30 cellular contexts compared by ENCODE assay signal in genomic region chr3:21260507-21260906, GRCh38.
"Had no signal": no experiment of that assay in that cellular context is flagged by ENCODE, and none has a peak within 500 bp of the region (broad histone marks: within the 10 kb centered on the region; RNA-seq: fewer than 3 reads in every experiment).

No MANE protein-coding gene starts in this region.

- H3K4me3 Mint-ChIP-seq: immature natural killer cell; naive thymus-derived CD8-positive, alpha-beta T cell; nephron progenitor cell; neural progenitor cell; stimulated activated effector memory CD8-positive, alpha-beta T cell treated with anti-CD3 and anti-CD28 coated beads, Interleukin-12 subunit alpha, Interleukin-12 subunit beta, amount 100 ng/mL, for 72 hours; stimulated activated naive CD8-positive, alpha-beta T cell treated with anti-CD3 and anti-CD28 coated beads, Interleukin-15, Interleukin-2, amounts not matched to agents 100 ng/mL and 50 ng/mL, for 24 hours had no signal

- H3K36me3 ChIP-seq: left lung, lower lobe of right lung, neural progenitor cell, neutrophil, ovary, right atrium auricular region, spleen, suprapubic skin, thoracic aorta, tibial artery, upper lobe of right lung had no signal

- H3K4me1 Mint-ChIP-seq: immature natural killer cell; naive thymus-derived CD8-positive, alpha-beta T cell; nephron progenitor cell; stimulated activated effector memory CD8-positive, alpha-beta T cell treated with anti-CD3 and anti-CD28 coated beads, Interleukin-12 subunit alpha, Interleukin-12 subunit beta, amount 100 ng/mL, for 72 hours had no signal

- H3K27me3 ChIP-seq: left lung, neural progenitor cell, neutrophil, ovary, right atrium auricular region, spleen, suprapubic skin, tibial artery, upper lobe of right lung had no signal

- DNase-seq: hypothalamus; immature natural killer cell; kidney; left colon; left lung; lower lobe of right lung; mammary epithelial cell; mesenchymal stem cell; naive thymus-derived CD8-positive, alpha-beta T cell; nephron progenitor cell; occipital lobe; ovary; spleen; stimulated activated CD4-positive, alpha-beta T cell treated with anti-CD3 and anti-CD28 coated beads, Interleukin-4, amount 100 ng/mL, for 24 hours; stimulated activated naive CD4-positive, alpha-beta T cell; tibial artery; trophoblast cell; upper lobe of right lung had no signal

- FAIRE-seq: islet of Langerhans, kidney, urothelium cell line had no signal

- H3K9me3 ChIP-seq: lower lobe of right lung, neutrophil, ovary, thoracic aorta, upper lobe of right lung had no signal

- H3K36me3 Mint-ChIP-seq: neural progenitor cell; stimulated activated effector memory CD8-positive, alpha-beta T cell treated with anti-CD3 and anti-CD28 coated beads, Interleukin-12 subunit alpha, Interleukin-12 subunit beta, amount 100 ng/mL, for 72 hours had no signal

- H3K27me3 Mint-ChIP-seq: naive thymus-derived CD8-positive, alpha-beta T cell; progenitor cell of endocrine pancreas; stimulated activated naive CD8-positive, alpha-beta T cell treated with anti-CD3 and anti-CD28 coated beads, Interleukin-15, Interleukin-2, amounts not matched to agents 100 ng/mL and 50 ng/mL, for 24 hours had no signal

- H3K4me3 ChIP-seq: left lung, lower lobe of right lung, neural progenitor cell, ovary, right atrium auricular region, skin epidermis, spleen, suprapubic skin, thoracic aorta, tibial artery, upper lobe of right lung had no signal

- H3K9ac ChIP-seq: neural progenitor cell had no signal

- H3K4me2 ChIP-seq: neural progenitor cell had no signal

- ATAC-seq: left colon; left lung; lower lobe of right lung; naive thymus-derived CD8-positive, alpha-beta T cell; sciatic nerve; stimulated activated effector memory CD8-positive, alpha-beta T cell treated with anti-CD3 and anti-CD28 coated beads, Interleukin-12 subunit alpha, Interleukin-12 subunit beta, amount 100 ng/mL, for 72 hours; upper lobe of right lung had no signal

- H3K4me1 ChIP-seq: left lung, lower lobe of right lung, neural progenitor cell, right atrium auricular region, spleen, suprapubic skin, tibial artery, upper lobe of right lung had no signal

- H3K27ac Mint-ChIP-seq: immature natural killer cell; naive thymus-derived CD8-positive, alpha-beta T cell; nephron progenitor cell; neural progenitor cell; progenitor cell of endocrine pancreas; stimulated activated effector memory CD8-positive, alpha-beta T cell treated with anti-CD3 and anti-CD28 coated beads, Interleukin-12 subunit alpha, Interleukin-12 subunit beta, amount 100 ng/mL, for 72 hours; stimulated activated naive CD8-positive, alpha-beta T cell treated with anti-CD3 and anti-CD28 coated beads, Interleukin-15, Interleukin-2, amounts not matched to agents 100 ng/mL and 50 ng/mL, for 24 hours had no signal

- H3K27ac ChIP-seq: left lung, lower lobe of right lung, neural progenitor cell, neutrophil, ovary, right atrium auricular region, skin epidermis, spleen, suprapubic skin, thoracic aorta, tibial artery, upper lobe of right lung had no signal

- H3K9me3 Mint-ChIP-seq: stimulated activated naive CD8-positive, alpha-beta T cell treated with anti-CD3 and anti-CD28 coated beads, Interleukin-15, Interleukin-2, amounts not matched to agents 100 ng/mL and 50 ng/mL, for 24 hours had no signal

- H2AFZ ChIP-seq: neural progenitor cell had no signal
